17 cellular contexts compared by ENCODE assay signal in the genomic region with DNA sequence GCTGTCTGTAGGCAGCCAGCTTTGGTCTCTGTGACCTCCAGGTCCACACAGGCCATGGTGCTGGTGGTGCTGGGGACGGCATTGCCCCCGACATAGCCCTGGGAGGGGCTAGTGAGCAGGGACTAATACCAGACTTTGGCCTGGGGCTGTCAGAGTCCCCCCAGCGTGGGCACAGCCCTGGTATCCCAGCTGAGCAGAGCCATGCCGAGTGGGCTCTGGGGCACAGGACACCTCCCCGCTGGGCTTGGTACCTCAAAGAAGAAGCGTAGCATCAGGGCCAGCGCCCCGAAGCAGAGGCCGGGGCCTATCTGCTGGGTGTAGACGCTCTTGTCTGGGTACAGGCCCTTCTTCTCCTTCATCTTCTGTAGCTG. TPM values are rescaled to one million over a fixed set of nuclear protein-coding genes. Genes with fewer than 3 reads are reported as not detected.
DNase-seq lines count a peak whose midpoint lies in the region; ATAC-seq and TF ChIP-seq lines count a peak whose summit lies in the region.
"Had no signal": no experiment of that assay in that cellular context is flagged by ENCODE, and none has a peak within 500 bp of the region (broad histone marks: within the 10 kb centered on the region; RNA-seq: fewer than 3 reads in every experiment).

No MANE protein-coding gene starts in this region.

- TF ChIP-seq CTCF in heart right ventricle (IDR thresholded peaks at IDR 0.05) (no peak), psoas muscle (IDR thresholded peaks at IDR 0.05) (no peak)

- H3K27ac ChIP-seq in right cardiac atrium (ENCODE audit: low read length) (no peak overlapping the region), heart right ventricle (no peak overlapping the region), layer of hippocampus (ENCODE audit: low read depth, low read length) (peak overlapping the region; percentile 38), psoas muscle (no peak overlapping the region)
- H3K27ac ChIP-seq: C4-2B, GM23248 had no signal

- H3K9me3 ChIP-seq in right cardiac atrium (ENCODE audit: control insufficient read depth, low read length) (no peaks in the 10 kb centered on the region), heart right ventricle (no peaks in the 10 kb centered on the region), psoas muscle (no peaks in the 10 kb centered on the region)
- H3K9me3 ChIP-seq: HAP-1 had no signal

- peak; percentile 13 to 57 (median 51) for DNase-seq in right cardiac atrium
- DNase-seq in heart right ventricle = no peak
- peak; percentile 10 to 26 for DNase-seq in psoas muscle
- no peak for DNase-seq in stimulated activated CD8-positive, alpha-beta memory T cell treated with anti-CD3 and anti-CD28 coated beads, Interleukin-4, amount 100 ng/mL, for 48 hours
- DNase-seq in AG20443 (ENCODE audit: low spot score) = no peak
- DNase-seq: ACHN; AML-193; CD4-positive, alpha-beta T cell; GDM1; GM23248 had no signal

- H3K4me1 ChIP-seq in right cardiac atrium (ENCODE audit: control insufficient read depth, insufficient read depth, low read length) = peaks cover 8% of the 10 kb centered on the region
- H3K4me1 ChIP-seq in heart right ventricle = peaks cover 5 to 23% (median 15%) of the 10 kb centered on the region in 9 donors
- no peaks in the 10 kb centered on the region for H3K4me1 ChIP-seq in psoas muscle
- H3K4me1 ChIP-seq: HAP-1 had no signal

- H3K36me3 ChIP-seq in heart right ventricle (no peaks in the 10 kb centered on the region), psoas muscle (ENCODE audit: insufficient read depth in 1 of 2, low read depth in 1 of 2) (no peaks in the 10 kb centered on the region)
- H3K36me3 ChIP-seq: HAP-1 had no signal

- H3K27me3 ChIP-seq in right cardiac atrium (ENCODE audit: control insufficient read depth, insufficient read depth) = no peaks in the 10 kb centered on the region
- peaks cover 0 to 16% (median 0%) of the 10 kb centered on the region in 7 donors for H3K27me3 ChIP-seq in heart right ventricle
- H3K27me3 ChIP-seq in layer of hippocampus (ENCODE audit: control insufficient read depth, insufficient read depth, low read length) = no peaks in the 10 kb centered on the region
- peaks cover 0 to 24% (median 4%) of the 10 kb centered on the region in 3 donors for H3K27me3 ChIP-seq in psoas muscle (ENCODE audit: insufficient read depth in 3 of 3, low read length in 2 of 3)

- WGBS in right cardiac atrium = 94% methylated on average over 10 of the region's 10 CpGs
- WGBS in heart right ventricle, 2 donors = 97 to 98% methylated on average over 10 of the region's 10 CpGs
- WGBS in psoas muscle, 3 donors = 91 to 98% (median 93%) methylated on average over 10 of the region's 10 CpGs

- H3K4me3 ChIP-seq in right cardiac atrium (ENCODE audit: low read length) (no peak overlapping the region), heart right ventricle (no peak overlapping the region), psoas muscle (no peak overlapping the region)
- H3K4me3 ChIP-seq: GM23248, HAP-1 had no signal

- intact Hi-C loops in right cardiac atrium (cut with DNase I) = no loop called here
- intact Hi-C loops in heart right ventricle (cut with DNase I) = no loop called here
- intact Hi-C loops in psoas muscle (cut with DNase I) = no loop called here

- ATAC-seq in right cardiac atrium (no peak), heart right ventricle (no peak), psoas muscle (no peak)

RNA-seq across cellular contexts. Expression of a gene that starts 9.5 kb away (rescaled TPM):
- not detected for total RNA-seq in right cardiac atrium
- polyA plus RNA-seq in right cardiac atrium = not detected
- total RNA-seq in heart right ventricle = not detected
- not detected for polyA plus RNA-seq in heart right ventricle
- total RNA-seq in psoas muscle = 1 to 10 TPM in 1 of 4 donors, under 1 TPM in 1, not detected in 2; 0.44 to 4.5 TPM
- polyA plus RNA-seq in psoas muscle = under 1 TPM in 2 of 3 donors, not detected in 1; 0.05 to 0.60 TPM
- total RNA-seq: CD4-positive, alpha-beta T cell; Daoy; GM23248; H4; HT1080 had no signal
- polyA plus RNA-seq: BJ, GM23248 had no signal

RNA-seq across cellular contexts. Expression of a gene that starts 19.3 kb away (rescaled TPM):
- 10 to 100 TPM; 30.3 to 90.2 (median 47.1) TPM for total RNA-seq in right cardiac atrium
- 37.3 TPM for polyA plus RNA-seq in right cardiac atrium
- 1 to 10 TPM; 2.0 to 9.1 (median 4.3) TPM for total RNA-seq in heart right ventricle
- polyA plus RNA-seq in heart right ventricle = 1 to 10 TPM; 4.9 to 7.5 TPM
- 1 to 10 TPM in 2 of 4 donors, under 1 TPM in 2; 0.34 to 5.4 (median 2.4) TPM for total RNA-seq in psoas muscle
- polyA plus RNA-seq in psoas muscle = under 1 TPM; 0.21 to 0.75 (median 0.29) TPM
- total RNA-seq: Daoy, H4, HT1080 had no signal
- polyA plus RNA-seq: BJ, GM23248 had no signal

RNA-seq across cellular contexts. Expression of a gene that starts 36.3 kb away (rescaled TPM):
- total RNA-seq in right cardiac atrium (1 to 10 TPM; 1.7 to 4.0 (median 3.6) TPM), heart right ventricle (1 to 10 TPM; 1.3 to 7.0 (median 2.2) TPM), psoas muscle (1 to 10 TPM; 1.2 to 2.7 (median 1.7) TPM)
- polyA plus RNA-seq in right cardiac atrium (3.7 TPM), heart right ventricle (1 to 10 TPM; 4.9 to 5.6 TPM), psoas muscle (1 to 10 TPM; 1.3 to 2.2 (median 1.8) TPM)

RNA-seq across cellular contexts. Expression of a gene that starts 55.4 kb away (rescaled TPM):
- total RNA-seq in right cardiac atrium (10 to 100 TPM; 10.8 to 13.9 (median 13.8) TPM), heart right ventricle (10 to 100 TPM in 9 of 10 donors, 1 to 10 TPM in 1; 8.8 to 12.6 (median 10.8) TPM), psoas muscle (1 to 10 TPM; 2.8 to 9.4 (median 7.2) TPM)
- polyA plus RNA-seq in right cardiac atrium (12.8 TPM), heart right ventricle (10 to 100 TPM; 10.0 to 17.3 TPM), psoas muscle (1 to 10 TPM; 4.4 to 7.4 (median 5.6) TPM)

Comparison
In these comparisons a context has a peak if more than half of its experiments do, and no peak if none do; other contexts are left out.
1. DNase-seq: peak in right cardiac atrium (3 of 3) and psoas muscle (2 of 2); none in heart right ventricle (0 of 2), stimulated activated CD8-positive, alpha-beta memory T cell treated with anti-CD3 and anti-CD28 coated beads, Interleukin-4, amount 100 ng/mL, for 48 hours (single experiment) and AG20443 (single experiment).